10 cellular contexts compared by ENCODE assay signal in genomic region chr22:36453855-36454378, GRCh38. TPM values are rescaled to one million over a fixed set of nuclear protein-coding genes. Genes with fewer than 3 reads are reported as not detected.
DNase-seq lines count a peak whose midpoint lies in the region; ATAC-seq and TF ChIP-seq lines count a peak whose summit lies in the region.
"Had no signal": no experiment of that assay in that cellular context is flagged by ENCODE, and none has a peak within 500 bp of the region (broad histone marks: within the 10 kb centered on the region; RNA-seq: fewer than 3 reads in every experiment).

No MANE protein-coding gene starts in this region.

- H3K9me3 ChIP-seq in DOHH2 (ENCODE audit: control insufficient read depth, insufficient read depth, low read length): no peaks in the 10 kb centered on the region
- H3K9me3 ChIP-seq in esophagus squamous epithelium: no peaks in the 10 kb centered on the region
- no peaks in the 10 kb centered on the region for H3K9me3 ChIP-seq in spleen

- H3K4me3 ChIP-seq in DOHH2 (ENCODE audit: low read length) (peak overlapping the region; percentile 78), esophagus squamous epithelium (no peak overlapping the region), spleen (peak overlapping the region in 4 of 8 donors; percentile 43 to 71 (median 48))

- 92 to 97% methylated on average over 12 to 14 of the region's 16 CpGs for WGBS in esophagus squamous epithelium, 2 donors
- WGBS in spleen, 5 donors: 87 to 93% (median 89%) methylated on average over 12 to 16 of the region's 16 CpGs

- no peaks in the 10 kb centered on the region for H3K27me3 ChIP-seq in DOHH2 (ENCODE audit: control insufficient read depth, low read length)
- H3K27me3 ChIP-seq in esophagus squamous epithelium: no peaks in the 10 kb centered on the region
- no peaks in the 10 kb centered on the region for H3K27me3 ChIP-seq in spleen (replicated peaks in 1 of 7)

- H4K20me1 ChIP-seq in DOHH2 (ENCODE audit: control insufficient read depth, insufficient read depth, low read depth, low read length): no peaks in the 10 kb centered on the region

- peak overlapping the region; percentile 89 for H3K4me2 ChIP-seq in DOHH2 (ENCODE audit: low read length)

- TF ChIP-seq POLR2A in esophagus squamous epithelium (IDR thresholded peaks at IDR 0.05) (no peak), spleen (IDR thresholded peaks at IDR 0.05) (no peak)

- no peaks in the 10 kb centered on the region for H3K9me3 Mint-ChIP-seq in activated B cell treated with CpG ODN at 0.5 μM for 24 hours

- H3K9me2 ChIP-seq in DOHH2 (replicated peaks; ENCODE audit: control insufficient read depth, low read length): no peaks in the 10 kb centered on the region

- peaks cover 8% of the 10 kb centered on the region for H3K79me2 ChIP-seq in DOHH2 (ENCODE audit: control insufficient read depth, low read length)

- in situ Hi-C loops in GM13976 (cut with MboI; ENCODE audit: low sequenced_read_pairs, unreplicated experiment): no loop called here

- H3K4me1 ChIP-seq in DOHH2 (ENCODE audit: control insufficient read depth, low read length): peaks cover 60% of the 10 kb centered on the region
- H3K4me1 ChIP-seq in esophagus squamous epithelium: peaks cover 25 to 88% (median 57%) of the 10 kb centered on the region in 3 donors
- peaks cover 51 to 100% (median 90%) of the 10 kb centered on the region in 6 donors for H3K4me1 ChIP-seq in spleen

- peaks cover 22% of the 10 kb centered on the region for H3F3A ChIP-seq in DOHH2 (ENCODE audit: control insufficient read depth, insufficient read depth)

- no peak for DNase-seq in activated B cell treated with CpG ODN at 0.5 μM for 24 hours
- DNase-seq in esophagus squamous epithelium (lab: John Stamatoyannopoulos, UW): no peak
- DNase-seq in spleen: no peak
- no peak for DNase-seq in medulla oblongata (ENCODE audit: extremely low spot score)
- no peak for DNase-seq in hepatic stellate cell (ENCODE audit: low spot score)
- no peak for DNase-seq in NK-92 (lab: John Stamatoyannopoulos, UW; ENCODE audit: unreplicated experiment)
- no peak for DNase-seq in GM13976 (ENCODE audit: low spot score)
- DNase-seq: activated CD4-positive, alpha-beta T cell treated with anti-CD3 and anti-CD28 coated beads, Interleukin-2, amount 50 U/mL, for 4 hours; NCI-H1436 had no signal

- H3K36me3 Mint-ChIP-seq in activated B cell treated with CpG ODN at 0.5 μM for 24 hours (ENCODE audit: low read depth): no peaks in the 10 kb centered on the region

- no peaks in the 10 kb centered on the region for H3K27me3 Mint-ChIP-seq in activated B cell treated with CpG ODN at 0.5 μM for 24 hours

- peak overlapping the region; percentile 73 for H3K27ac ChIP-seq in DOHH2 (ENCODE audit: low read depth, low read length)
- H3K27ac ChIP-seq in esophagus squamous epithelium: peak overlapping the region; percentile 19 to 93 (median 83)
- H3K27ac ChIP-seq in spleen: peak overlapping the region; percentile 76 to 98 (median 96)

- intact Hi-C loops in activated B cell treated with CpG ODN at 0.5 μM for 24 hours (cut with micrococcal nuclease): loop anchor here (2.0 kb wide), 1 partner anchor 75 kb away; the partner anchor contains the start of gene EIF3D
- intact Hi-C loops in esophagus squamous epithelium (cut with DNase I): loop anchor here (5.0 kb wide), 1 partner anchor 67 kb away; the partner anchor contains the start of gene MYH9
- intact Hi-C loops in spleen (cut with DNase I; ENCODE audit: low total_unique reads): loop anchor here (5.0 kb wide), 1 partner anchor 67 kb away; the partner anchor contains the start of gene MYH9

- no peaks in the 10 kb centered on the region for H3K36me3 ChIP-seq in DOHH2 (ENCODE audit: control insufficient read depth, low read length)
- H3K36me3 ChIP-seq in esophagus squamous epithelium: no peaks in the 10 kb centered on the region
- no peaks in the 10 kb centered on the region for H3K36me3 ChIP-seq in spleen

- POLR2A ChIA-PET in activated B cell treated with CpG ODN at 0.5 μM for 24 hours (lab: Charles Lee): interaction anchor here (0.6 to 5.6 kb wide), 8 partner anchors 8 to 122 kb away, joined by 3 to 91 read pairs (median 4); partner anchors contain the start of gene MYH9

- peak overlapping the region; percentile 95 for H3K27ac Mint-ChIP-seq in activated B cell treated with CpG ODN at 0.5 μM for 24 hours

- ATAC-seq in activated B cell treated with CpG ODN at 0.5 μM for 24 hours (ENCODE audit: low read depth): no peak

- peaks cover 62% of the 10 kb centered on the region for H3K4me1 Mint-ChIP-seq in activated B cell treated with CpG ODN at 0.5 μM for 24 hours

- H3K4me3 Mint-ChIP-seq in activated B cell treated with CpG ODN at 0.5 μM for 24 hours: peak overlapping the region; percentile 52

- CTCF ChIA-PET in activated B cell treated with CpG ODN at 0.5 μM for 24 hours (lab: Charles Lee): interaction anchor here (1.5 kb wide), 1 partner anchor 16 kb away, joined by 4 read pairs; no protein-coding TSS in a partner anchor

- TF ChIP-seq CTCF in DOHH2 (IDR thresholded peaks at IDR 0.05; ENCODE audit: low read depth, low read length, poor library complexity, severe bottlenecking) (no peak), activated B cell treated with CpG ODN at 0.5 μM for 24 hours (IDR thresholded peaks at IDR 0.05) (no peak), esophagus squamous epithelium (IDR thresholded peaks at IDR 0.05) (no peak), spleen (IDR thresholded peaks at IDR 0.05 in 8 of 11, conservative IDR thresholded peaks at IDR 0.05 in 3 of 11) (no peak), GM13976 (IDR thresholded peaks at IDR 0.05; ENCODE audit: borderline replicate concordance, control extremely low read depth, extremely low read depth, insufficient read depth, missing control alignments) (no peak)

RNA-seq across cellular contexts. Expression of gene TXN2, which starts 27.5 kb away (rescaled TPM):
- total RNA-seq in activated B cell treated with CpG ODN at 0.5 μM for 24 hours (59.1 and 71.7 TPM in 2 replicates), esophagus squamous epithelium (10 to 100 TPM; 58.4 to 88.4 (median 72.3) TPM), spleen (10 to 100 TPM; 52.6 to 87.1 (median 64.6) TPM)
- 100 to 1,000 TPM in 1 of 3 donors, 10 to 100 TPM in 2; 70.5 to 105 (median 90.1) TPM for polyA plus RNA-seq in spleen

RNA-seq across cellular contexts. Expression of gene FOXRED2, which starts 52.9 kb away (rescaled TPM):
- total RNA-seq in activated B cell treated with CpG ODN at 0.5 μM for 24 hours (3.9 and 6.5 TPM in 2 replicates), esophagus squamous epithelium (10 to 100 TPM in 2 of 4 donors, 1 to 10 TPM in 2; 3.8 to 21.0 (median 7.6) TPM), spleen (10 to 100 TPM; 19.4 to 42.0 (median 27.0) TPM)
- polyA plus RNA-seq in spleen: 1 to 10 TPM; 1.1 to 3.0 (median 1.5) TPM
